In the genomic region with DNA sequence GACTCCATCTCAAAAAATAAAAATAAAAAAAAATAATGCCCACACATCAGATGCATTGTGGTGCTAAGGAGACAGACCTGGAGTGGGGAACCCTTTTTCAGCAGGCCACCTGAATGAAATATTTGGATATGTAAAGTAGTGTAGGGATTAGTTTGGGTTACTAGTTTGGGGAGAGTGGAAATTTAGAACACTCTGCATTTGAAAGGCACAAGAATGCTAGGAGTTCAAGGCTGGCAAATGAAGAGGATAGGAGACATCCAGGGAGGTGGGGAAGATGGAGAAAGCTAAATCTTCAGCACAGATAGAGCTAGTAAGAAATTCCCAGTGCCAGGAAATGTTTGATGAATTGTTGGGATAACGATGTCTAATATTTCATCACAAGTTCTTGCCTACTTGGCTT, we compare ENCODE assay signal across 19 cellular contexts.
DNase-seq lines count a peak whose midpoint lies in the region; ATAC-seq, FAIRE-seq and TF ChIP-seq lines count a peak whose summit lies in the region.
"Had no signal": no experiment of that assay in that cellular context is flagged by ENCODE, and none has a peak within 500 bp of the region (broad histone marks: within the 10 kb centered on the region; RNA-seq: fewer than 3 reads in every experiment).

No MANE protein-coding gene starts in this region.

- no peak overlapping the region for H2BK12ac ChIP-seq in H1 (ENCODE audit: low read depth, low read length)

- no peak overlapping the region for H3K56ac ChIP-seq in H1 (replicated peaks; ENCODE audit: insufficient read length, low read depth, low read length)

- H4K20me1 ChIP-seq in H1 (replicated peaks in 1 of 2; ENCODE audit: control insufficient read depth in 1 of 2, insufficient read depth in 2 of 2, low read length in 2 of 2): no peaks in the 10 kb centered on the region

- no peak for TF ChIP-seq EP300 in H1 (IDR thresholded peaks at IDR 0.05; ENCODE audit: borderline replicate concordance in 1 of 2, low read depth in 2 of 2, low read length in 2 of 2)

- H4K91ac ChIP-seq in H1 (replicated peaks; ENCODE audit: insufficient read length, low read length): no peak overlapping the region

- H3K23me2 ChIP-seq in H1 (ENCODE audit: low read depth, low read length): no peaks in the 10 kb centered on the region; the same call in 1 of the 2 replicates

- peak overlapping the region; percentile 91 for H2BK120ac ChIP-seq in H1 (replicated peaks; ENCODE audit: low read depth, low read length)

- H3K4me1 ChIP-seq in HUES48 (ENCODE audit: control insufficient read depth, insufficient read depth, low read length) (peaks cover 8% of the 10 kb centered on the region), H1 (replicated peaks in 1 of 4; ENCODE audit: control insufficient read depth in 3 of 4, insufficient read depth in 4 of 4, low read length in 3 of 4) (peaks cover 0 to 7% (median 2%) of the 10 kb centered on the region in 4 experiments; a peak in 3 of 7 replicates), iPS-20b (ENCODE audit: insufficient read depth, low read length) (peaks cover 4% of the 10 kb centered on the region; the same call in 1 of the 2 replicates)
- H3K4me1 ChIP-seq: BE2C, Caco-2 had no signal

- H3K79me1 ChIP-seq in H1 (ENCODE audit: low read depth, low read length): no peaks in the 10 kb centered on the region

- H3K18ac ChIP-seq in H1 (ENCODE audit: extremely low read depth, low read length): peak overlapping the region; percentile 81; the same call in 1 of the 2 replicates

- H3K4ac ChIP-seq in H1 (replicated peaks; ENCODE audit: insufficient read length, low read depth, low read length): no peak overlapping the region

- no peak overlapping the region for H3K4me3 Mint-ChIP-seq in activated CD4-positive, alpha-beta T cell treated with anti-CD3 and anti-CD28 coated beads, Interleukin-2, amount 10 ng/mL, durations not matched to agents 7 days and 5 days
- H3K4me3 Mint-ChIP-seq: CD14-positive monocyte; CD8-positive, alpha-beta T cell had no signal

- H3K9me3 ChIP-seq in HUES48 (ENCODE audit: control insufficient read depth, insufficient read depth, low read length) (peaks cover 7% of the 10 kb centered on the region; the same call in 1 of the 2 replicates), H1 (ENCODE audit: insufficient read depth in 2 of 2, low read depth in 1 of 2, low read length in 1 of 2) (peaks cover 7% of the 10 kb centered on the region in 2 experiments; a peak in 2 of 4 replicates), iPS-20b (ENCODE audit: insufficient read depth, low read depth, low read length) (peaks cover 6% of the 10 kb centered on the region; the same call in 1 of the 2 replicates)
- H3K9me3 ChIP-seq: BE2C, Caco-2 had no signal

- no peak for ATAC-seq in GM21526 (IDR thresholded peaks at IDR 0.05; ENCODE audit: low FRiP score, unreplicated experiment)
- ATAC-seq: CD8-positive, alpha-beta T cell; HCT116 had no signal

- no peak overlapping the region for H3K23ac ChIP-seq in H1 (ENCODE audit: insufficient read length)

- H3K14ac ChIP-seq in H1 (ENCODE audit: insufficient read length): no peak overlapping the region

- no peaks in the 10 kb centered on the region for H3K36me3 ChIP-seq in HUES48 (ENCODE audit: control insufficient read depth, insufficient read depth, low read length)
- no peaks in the 10 kb centered on the region for H3K36me3 ChIP-seq in H1 (ENCODE audit: control insufficient read depth in 2 of 4, insufficient read depth in 4 of 4, low read length in 3 of 4)
- H3K36me3 ChIP-seq in iPS-20b (ENCODE audit: insufficient read depth, low read depth, low read length): no peaks in the 10 kb centered on the region
- H3K36me3 ChIP-seq: BE2C had no signal

- H3K27me3 ChIP-seq in HUES48 (ENCODE audit: control insufficient read depth, insufficient read depth, low read length) (no peaks in the 10 kb centered on the region), H1 (replicated peaks in 1 of 4; ENCODE audit: control insufficient read depth in 3 of 4, extremely low read depth in 1 of 4, insufficient read depth in 3 of 4, low read length in 3 of 4) (no peaks in the 10 kb centered on the region), iPS-20b (ENCODE audit: insufficient read depth, low read length) (no peaks in the 10 kb centered on the region)
- H3K27me3 ChIP-seq: BE2C had no signal

- no peaks in the 10 kb centered on the region for H3K9me3 Mint-ChIP-seq in activated CD4-positive, alpha-beta T cell treated with anti-CD3 and anti-CD28 coated beads, Interleukin-2, amount 10 ng/mL, durations not matched to agents 7 days and 5 days
- H3K9me3 Mint-ChIP-seq: CD8-positive, alpha-beta T cell had no signal

- no peak overlapping the region for H3K27ac Mint-ChIP-seq in activated CD4-positive, alpha-beta T cell treated with anti-CD3 and anti-CD28 coated beads, Interleukin-2, amount 10 ng/mL, durations not matched to agents 7 days and 5 days
- H3K27ac Mint-ChIP-seq: CD14-positive monocyte; CD8-positive, alpha-beta T cell; IgD-negative memory B cell had no signal

- no peak for TF ChIP-seq POLR2A in H1 (IDR thresholded peaks at IDR 0.05; ENCODE audit: control extremely low read depth in 1 of 2, low read depth in 2 of 2, low read length in 2 of 2)

- H3K27ac ChIP-seq in HUES48 (ENCODE audit: low read depth, low read length) (peak overlapping the region; percentile 56), H1 (ENCODE audit: low read depth, low read length) (no peak overlapping the region), iPS-20b (ENCODE audit: low read length) (no peak overlapping the region)
- H3K27ac ChIP-seq: GM23248, HL-60 had no signal

- peak overlapping the region; percentile 39 to 45; a peak in 3 of 4 replicates for H3K4me2 ChIP-seq in H1 (ENCODE audit: insufficient read depth in 1 of 2, low read depth in 2 of 2, low read length in 2 of 2)

- peak; percentile 60 for FAIRE-seq in H1 (lab: Jason Lieb, UNC)
- FAIRE-seq: A204.1 had no signal

- no peaks in the 10 kb centered on the region for H3K79me2 ChIP-seq in H1 (ENCODE audit: control insufficient read depth in 1 of 2, insufficient read depth in 2 of 2, low read length in 2 of 2)

- TF ChIP-seq CTCF in H1 (IDR thresholded peaks at IDR 0.05; ENCODE audit: control extremely low read depth in 1 of 3, insufficient read depth in 1 of 3, low read depth in 1 of 3, low read length in 3 of 3): no peak

- H2AFZ ChIP-seq in H1 (ENCODE audit: low read length): 0 out of 2 replicates have a peak overlapping the region, but pooled peaks have one; percentile 22
- H2AFZ ChIP-seq: GM23248 had no signal

- H2BK5ac ChIP-seq in H1 (ENCODE audit: low read depth, low read length): peak overlapping the region; percentile 94; the same call in 1 of the 2 replicates

- no peak overlapping the region for H2BK15ac ChIP-seq in H1 (ENCODE audit: low read length)

- H4K5ac ChIP-seq in H1 (ENCODE audit: insufficient read length, low read depth, low read length): peak overlapping the region; percentile 12

- peak overlapping the region; percentile 19; the same call in 1 of the 2 replicates for H3K4me3 ChIP-seq in HUES48 (ENCODE audit: low read depth, low read length)
- peak overlapping the region in 1 of 4 experiments; percentile 6; a peak in 1 of 8 replicates for H3K4me3 ChIP-seq in H1 (ENCODE audit: extremely low read depth in 1 of 4, insufficient read depth in 2 of 4, low read depth in 3 of 4, low read length in 4 of 4)
- H3K4me3 ChIP-seq in iPS-20b (ENCODE audit: low read length): peak overlapping the region; percentile 31; the same call in 1 of the 2 replicates
- H3K4me3 ChIP-seq: GM23248 had no signal

- H4K8ac ChIP-seq in H1 (ENCODE audit: extremely low read depth, insufficient read depth, low read length): no peak overlapping the region

- no peak overlapping the region for H3K9ac ChIP-seq in HUES48 (ENCODE audit: low read depth, low read length)
- no peak overlapping the region for H3K9ac ChIP-seq in H1 (replicated peaks in 1 of 4; ENCODE audit: extremely low read depth in 1 of 4, low read depth in 3 of 4, low read length in 3 of 4)
- 0 out of 2 replicates have a peak overlapping the region, but pooled peaks have one; percentile 14 for H3K9ac ChIP-seq in iPS-20b (ENCODE audit: low read depth, low read length)
- H3K9ac ChIP-seq: GM23248 had no signal

- H3K36me3 Mint-ChIP-seq in activated CD4-positive, alpha-beta T cell treated with anti-CD3 and anti-CD28 coated beads, Interleukin-2, amount 10 ng/mL, durations not matched to agents 7 days and 5 days (ENCODE audit: low read depth): no peaks in the 10 kb centered on the region
- H3K36me3 Mint-ChIP-seq: CD14-positive monocyte; CD8-positive, alpha-beta T cell; IgD-negative memory B cell had no signal

- DNase-seq in H1 (ENCODE audit: low read depth in 1 of 2, low spot score in 2 of 2): no peak
- DNase-seq in stimulated activated CD4-positive, alpha-beta T cell treated with anti-CD3 and anti-CD28 coated beads, Interleukin-15, amount 100 ng/mL, for 24 hours: no peak
- no peak for DNase-seq in activated CD4-positive, alpha-beta T cell treated with anti-CD3 and anti-CD28 coated beads, Interleukin-2, amount 10 ng/mL, durations not matched to agents 7 days and 5 days
- DNase-seq in COLO668 (lab: John Stamatoyannopoulos, UW; ENCODE audit: unreplicated experiment): no peak
- DNase-seq: BE2C; Caco-2; CD8-positive, alpha-beta T cell; DMS53; GF-D8; GM23248; KG1 had no signal

- no peak overlapping the region for H2AK5ac ChIP-seq in H1 (ENCODE audit: low read depth, low read length)

- no peaks in the 10 kb centered on the region for H3K27me3 Mint-ChIP-seq in activated CD4-positive, alpha-beta T cell treated with anti-CD3 and anti-CD28 coated beads, Interleukin-2, amount 10 ng/mL, durations not matched to agents 7 days and 5 days
- H3K27me3 Mint-ChIP-seq: IgD-negative memory B cell had no signal

- no peaks in the 10 kb centered on the region for H3K4me1 Mint-ChIP-seq in activated CD4-positive, alpha-beta T cell treated with anti-CD3 and anti-CD28 coated beads, Interleukin-2, amount 10 ng/mL, durations not matched to agents 7 days and 5 days
- H3K4me1 Mint-ChIP-seq: CD14-positive monocyte, IgD-negative memory B cell had no signal

- TF ChIP-seq RAD21 in H1 (IDR thresholded peaks at IDR 0.05 in 1 of 2, conservative IDR thresholded peaks at IDR 0.05 in 1 of 2; ENCODE audit: low read depth in 2 of 2, low read length in 2 of 2): no peak

- WGBS in H1 (ENCODE audit: extremely low coverage in 1 of 2, insufficient coverage in 1 of 2, insufficient read length in 1 of 2, insufficient replicate concordance in 2 of 2, low coverage in 1 of 2, low lambda C conversion rate in 2 of 2, missing lambda C conversion rate in 1 of 2), 2 experiments: 77% methylated on average over 1 of the region's 1 CpG; no CpG with 5 or more reads in 1 of the 2 experiments

- peak overlapping the region; percentile 93 for H2BK20ac ChIP-seq in H1 (ENCODE audit: low read length)

- CTCF ChIA-PET in H1 (lab: Charles Lee; ENCODE audit: partially characterized antibody): interaction anchor here (0.7 kb wide), 1 partner anchor 306 kb away, joined by 3 read pairs; no protein-coding TSS in a partner anchor
- CTCF ChIA-PET in activated CD4-positive, alpha-beta T cell treated with anti-CD3 and anti-CD28 coated beads, Interleukin-2, amount 10 ng/mL, durations not matched to agents 7 days and 5 days (lab: Charles Lee): no interaction called here

- POLR2A ChIA-PET in H1 (lab: Charles Lee; ENCODE audit: partially characterized antibody): interaction anchor here (0.7 to 1.6 kb wide), 3 partner anchors 11 to 711 kb away, joined by 3 to 6 read pairs (median 4); no protein-coding TSS in a partner anchor
- POLR2A ChIA-PET in activated CD4-positive, alpha-beta T cell treated with anti-CD3 and anti-CD28 coated beads, Interleukin-2, amount 10 ng/mL, durations not matched to agents 7 days and 5 days (lab: Charles Lee): no interaction called here
